Comparison of ENCODE assay signal across 8 cellular contexts in genomic region chr22:36454916-36455570, GRCh38. TPM values are rescaled to one million over a fixed set of nuclear protein-coding genes. Genes with fewer than 3 reads are reported as not detected.
DNase-seq lines count a peak whose midpoint lies in the region; ATAC-seq lines count a peak whose summit lies in the region.

No MANE protein-coding gene starts in this region.

- DNase-seq in A172 (ENCODE audit: low spot score): peak; percentile 76
- DNase-seq in NCI-H774 (lab: John Stamatoyannopoulos, UW): peak; percentile 82
- peak; percentile 94 to 95 for DNase-seq in activated CD8-positive, alpha-beta memory T cell treated with anti-CD3 and anti-CD28 coated beads for 1 hour (ENCODE audit: extremely low read depth in 1 of 2, low read depth in 1 of 2)
- peak; percentile 90 to 98 for DNase-seq in lung microvascular endothelial cell (ENCODE audit: low read depth in 2 of 2)
- DNase-seq in stimulated activated CD4-positive, alpha-beta T cell treated with anti-CD3 and anti-CD28 coated beads, TNF-alpha, amount 100 ng/mL, for 24 hours (ENCODE audit: low read depth in 3 of 3): peak; percentile 84 to 97 (median 93)

- WGBS in ectodermal cell, 2 experiments: 3% methylated on average over 61 of the region's 61 CpGs

- ATAC-seq in GM18867 (IDR thresholded peaks at IDR 0.05; ENCODE audit: unreplicated experiment): peak; percentile 58
- ATAC-seq in HG03280 (IDR thresholded peaks at IDR 0.05; ENCODE audit: unreplicated experiment): peak; percentile 60

- H3K27me3 ChIP-seq in ectodermal cell (ENCODE audit: control insufficient read depth, insufficient read depth, low read length, poor library complexity, severe bottlenecking): no peaks in the 10 kb centered on the region

- H3K4me1 ChIP-seq in ectodermal cell (ENCODE audit: control insufficient read depth, insufficient read depth, low read length): peaks cover 9% of the 10 kb centered on the region

- H3K9me3 ChIP-seq in ectodermal cell (ENCODE audit: control insufficient read depth, low read length): no peaks in the 10 kb centered on the region

- peak overlapping the region; percentile 39 for H3K4me3 ChIP-seq in ectodermal cell (ENCODE audit: insufficient read depth, low read depth, low read length)

- H3K36me3 ChIP-seq in ectodermal cell (ENCODE audit: control insufficient read depth, insufficient read depth, low read length): no peaks in the 10 kb centered on the region

- H3K27ac ChIP-seq in ectodermal cell (ENCODE audit: insufficient read depth, low read depth, low read length, poor library complexity, severe bottlenecking): no peak overlapping the region

RNA-seq across cellular contexts. Expression of gene TXN2, which starts 26.4 kb away (rescaled TPM):
- total RNA-seq in A172 (2014; rRNA removed; shearing (Covaris generic)): 9.9 and 24.2 TPM in 2 replicates
- polyA plus RNA-seq in ectodermal cell (2013, experiment 1 of 4): 86.1 TPM
- 79.4 TPM for polyA plus RNA-seq in ectodermal cell (2013, experiment 2 of 4)
- 71.1 TPM for polyA plus RNA-seq in ectodermal cell (2013, experiment 3 of 4)
- 75.0 TPM for polyA plus RNA-seq in ectodermal cell (2013, experiment 4 of 4)
- total RNA-seq in lung microvascular endothelial cell: 16.1 and 21.2 TPM in 2 replicates

RNA-seq across cellular contexts. Expression of gene FOXRED2, which starts 51.8 kb away (rescaled TPM):
- 17.6 and 18.4 TPM in 2 replicates for total RNA-seq in A172 (2014; rRNA removed; shearing (Covaris generic))
- polyA plus RNA-seq in ectodermal cell (2013, experiment 1 of 4): 28.5 TPM
- 38.6 TPM for polyA plus RNA-seq in ectodermal cell (2013, experiment 2 of 4)
- polyA plus RNA-seq in ectodermal cell (2013, experiment 3 of 4): 23.0 TPM
- polyA plus RNA-seq in ectodermal cell (2013, experiment 4 of 4): 25.6 TPM
- 3.1 and 3.4 TPM in 2 replicates for total RNA-seq in lung microvascular endothelial cell
